26 cellular contexts compared by ENCODE assay signal in genomic region chr22:23274146-23274526, GRCh38.
A peak's percentile ranks its signal among the peaks of the same experiment; 100 is the strongest.
DNase-seq lines count a peak whose midpoint lies in the region; ATAC-seq, FAIRE-seq and TF ChIP-seq lines count a peak whose summit lies in the region.
"Had no signal": no experiment of that assay in that cellular context is flagged by ENCODE, and none has a peak within 500 bp of the region (broad histone marks: within the 10 kb centered on the region; RNA-seq: fewer than 3 reads in every experiment).

No MANE protein-coding gene starts in this region.

- H3K4me1 ChIP-seq in HCT116 (ENCODE audit: control insufficient read depth in 1 of 2, insufficient read depth in 2 of 2, low read length in 2 of 2) (no peaks in the 10 kb centered on the region), astrocyte (ENCODE audit: insufficient read depth, low read length) (no peaks in the 10 kb centered on the region)

- no peak for FAIRE-seq in astrocyte (lab: Jason Lieb, UNC)
- FAIRE-seq: GM12892, H1 had no signal

- H3K27ac ChIP-seq in HCT116 (ENCODE audit: low read depth, low read length) (no peak overlapping the region), astrocyte (ENCODE audit: low read depth, low read length) (no peak overlapping the region)
- H3K27ac ChIP-seq: HL-60 had no signal

- H3K36me3 ChIP-seq in HCT116 (ENCODE audit: control insufficient read depth in 1 of 2, insufficient read depth in 2 of 2, low read length in 2 of 2) (peaks cover 9 to 18% of the 10 kb centered on the region in 2 experiments; a peak in 2 of 4 replicates), astrocyte (ENCODE audit: insufficient read depth, low read length) (peaks cover 3% of the 10 kb centered on the region)

- TF ChIP-seq CTCF in HCT116 (IDR thresholded peaks at IDR 0.05 in 2 of 3, conservative IDR thresholded peaks at IDR 0.05 in 1 of 3; ENCODE audit: borderline replicate concordance in 1 of 3, insufficient read depth in 1 of 3, low read depth in 2 of 3, low read length in 2 of 3) (no peak), astrocyte (IDR thresholded peaks at IDR 0.05; ENCODE audit: insufficient read depth, low read depth, low read length) (no peak), omental fat pad (IDR thresholded peaks at IDR 0.05) (no peak)

- H3K27ac Mint-ChIP-seq in astrocyte (ENCODE audit: unreplicated experiment): peak overlapping the region; percentile 18
- H3K27ac Mint-ChIP-seq: B cell, IgD-negative memory B cell had no signal

- no peak for TF ChIP-seq RAD21 in HCT116 (IDR thresholded peaks at IDR 0.05; ENCODE audit: low read depth)

- no peaks in the 10 kb centered on the region for H3K27me3 ChIP-seq in HCT116 (ENCODE audit: insufficient read depth, low read length)
- H3K27me3 ChIP-seq in astrocyte (ENCODE audit: insufficient read depth, low read length): no peaks in the 10 kb centered on the region

- H3K4me1 Mint-ChIP-seq in astrocyte (ENCODE audit: low read depth, unreplicated experiment): no peaks in the 10 kb centered on the region

- CTCF ChIA-PET in HCT116 (lab: Charles Lee): interaction anchor here (1.3 kb wide), 1 partner anchor 8 kb away, joined by 5 read pairs; no protein-coding TSS in a partner anchor

- TF ChIP-seq POLR2A in HCT116 (IDR thresholded peaks at IDR 0.05; ENCODE audit: borderline replicate concordance, extremely low read depth, insufficient read depth, insufficient read length): no peak

- H3K9me2 ChIP-seq in HCT116 (ENCODE audit: insufficient read depth): no peaks in the 10 kb centered on the region

- H3K9ac ChIP-seq in HCT116 (ENCODE audit: low read length): no peak overlapping the region
- H3K9ac ChIP-seq in astrocyte (ENCODE audit: low read length): no peak overlapping the region

- H3K27me3 Mint-ChIP-seq in astrocyte (ENCODE audit: low read depth, unreplicated experiment): no peaks in the 10 kb centered on the region
- H3K27me3 Mint-ChIP-seq: B cell had no signal

- no peak overlapping the region for H3K4me3 Mint-ChIP-seq in astrocyte (ENCODE audit: unreplicated experiment)
- H3K4me3 Mint-ChIP-seq: B cell, CD14-positive monocyte, IgD-negative memory B cell had no signal

- DNase-seq in HCT116 (ENCODE audit: low read depth, low spot score) (no peak), MV-4-11 (lab: John Stamatoyannopoulos, UW) (peak; percentile 74), astrocyte (ENCODE audit: low read depth) (no peak), nucleus accumbens (lab: John Stamatoyannopoulos, UW) (peak in 32 of 56 donors; percentile 13 to 81 (median 45)), SKM-1 (lab: John Stamatoyannopoulos, UW; ENCODE audit: unreplicated experiment) (no peak), omental fat pad (ENCODE audit: low spot score) (no peak), NCI-H1092 (lab: John Stamatoyannopoulos, UW) (no peak)
- DNase-seq: Calu3, DND-41, HCEC 1CT, Kasumi-1, NCI-H1105 treated with DMSO at 0.1 percent for 48 hours, NCI-H1694 treated with DMSO at 0.1 percent for 48 hours, NCI-H2081, NCI-H2227 treated with DMSO at 0.1 percent for 48 hours, NCI-H510A, NCI-H69, SHP77 treated with DMSO at 0.1 percent for 48 hours, SW 1271 had no signal

- H3K36me3 Mint-ChIP-seq in astrocyte (ENCODE audit: low read depth, unreplicated experiment): peaks cover 27% of the 10 kb centered on the region

- TSS peak; percentile 3 for BruUV-seq in HCT116 (replicated peaks; lab: Mats Ljungman, UMichigan)

- intact Hi-C loops in HCT116 (cut with micrococcal nuclease): no loop called here

- no peak overlapping the region for H3K4me2 ChIP-seq in HCT116 (ENCODE audit: low read length)
- H3K4me2 ChIP-seq in astrocyte (ENCODE audit: low read length): no peak overlapping the region

- POLR2A ChIA-PET in HCT116 (lab: Charles Lee): no interaction called here

- no peaks in the 10 kb centered on the region for H3K9me3 Mint-ChIP-seq in astrocyte (ENCODE audit: unreplicated experiment)
- H3K9me3 Mint-ChIP-seq: IgD-negative memory B cell had no signal

- H3K9me3 ChIP-seq in HCT116 (ENCODE audit: control insufficient read depth in 1 of 2, insufficient read depth in 1 of 2, low read depth in 1 of 2, low read length in 2 of 2) (no peaks in the 10 kb centered on the region), astrocyte (ENCODE audit: insufficient read depth, low read depth, low read length) (no peaks in the 10 kb centered on the region)

- H3K4me3 ChIP-seq in HCT116 (replicated peaks in 1 of 2; ENCODE audit: low read depth in 1 of 2, low read length in 2 of 2) (no peak overlapping the region), astrocyte (ENCODE audit: insufficient read depth, low read depth, low read length) (no peak overlapping the region)

- H4K20me1 ChIP-seq in HCT116 (ENCODE audit: insufficient read depth): no peaks in the 10 kb centered on the region
- H4K20me1 ChIP-seq in astrocyte (ENCODE audit: insufficient read depth, low read length): peaks cover 9% of the 10 kb centered on the region

- no peak for ATAC-seq in HCT116
- no peak for ATAC-seq in omental fat pad (ENCODE audit: low FRiP score)
- ATAC-seq: Panc1 had no signal

- RAD21 ChIA-PET in HCT116 (lab: Charles Lee; ENCODE audit: low non-redundant PET in 1 of 2, low total read pairs in 2 of 2, uncharacterized antibody in 2 of 2, unreplicated experiment in 2 of 2): no interaction called here

- no peaks in the 10 kb centered on the region for H3K79me2 ChIP-seq in HCT116 (ENCODE audit: insufficient read depth, low read length)
- no peaks in the 10 kb centered on the region for H3K79me2 ChIP-seq in astrocyte (ENCODE audit: insufficient read depth, low read length)

- H2AFZ ChIP-seq in HCT116 (ENCODE audit: low read depth, low read length, poor library complexity, severe bottlenecking) (no peak overlapping the region), astrocyte (ENCODE audit: low read depth, low read length) (no peak overlapping the region)

TF ChIP-seq in HCT116, 20 proteins besides CTCF, POLR2A, EP300 and RAD21:
- no peak for TF ChIP-seq EZH2phosphoT487 (IDR thresholded peaks at IDR 0.05; ENCODE audit: borderline replicate concordance)
- TF ChIP-seq FOSL1 (IDR thresholded peaks at IDR 0.05; ENCODE audit: low read depth): no peak
- TF ChIP-seq EZH2 (IDR thresholded peaks at IDR 0.05): no peak
- no peak for TF ChIP-seq ZNF274 (IDR thresholded peaks at IDR 0.05; ENCODE audit: low read depth, low read length)
- TF ChIP-seq MAX (IDR thresholded peaks at IDR 0.05): no peak
- no peak for TF ChIP-seq ZFX (IDR thresholded peaks at IDR 0.05)
- no peak for TF ChIP-seq CEBPB (IDR thresholded peaks at IDR 0.05; ENCODE audit: low read depth)
- no peak for TF ChIP-seq POLR2AphosphoS5 (IDR thresholded peaks at IDR 0.05; ENCODE audit: low read depth, low read length)
- TF ChIP-seq ELF1 (IDR thresholded peaks at IDR 0.05; ENCODE audit: borderline replicate concordance, low read depth): no peak
- no peak for TF ChIP-seq TCF7L2 (IDR thresholded peaks at IDR 0.05; ENCODE audit: borderline replicate concordance, extremely low read depth, insufficient read depth, insufficient read length)
- TF ChIP-seq ZBTB33 (IDR thresholded peaks at IDR 0.05; ENCODE audit: extremely low read depth, insufficient replicate concordance, low read length): no peak
- TF ChIP-seq YY1 (IDR thresholded peaks at IDR 0.05; ENCODE audit: extremely low read depth, insufficient replicate concordance, low read depth, low read length): no peak
- TF ChIP-seq SP1 (IDR thresholded peaks at IDR 0.05; ENCODE audit: low read depth): no peak

Comparison
In these comparisons a context has a peak if more than half of its experiments do, and no peak if none do; other contexts are left out.
1. DNase-seq: peak in MV-4-11 (single experiment) and nucleus accumbens (32 of 56); none in HCT116 (single experiment), astrocyte (single experiment), SKM-1 (single experiment), omental fat pad (single experiment) and NCI-H1092 (single experiment).